9 cellular contexts compared by ENCODE assay signal in the genomic region with DNA sequence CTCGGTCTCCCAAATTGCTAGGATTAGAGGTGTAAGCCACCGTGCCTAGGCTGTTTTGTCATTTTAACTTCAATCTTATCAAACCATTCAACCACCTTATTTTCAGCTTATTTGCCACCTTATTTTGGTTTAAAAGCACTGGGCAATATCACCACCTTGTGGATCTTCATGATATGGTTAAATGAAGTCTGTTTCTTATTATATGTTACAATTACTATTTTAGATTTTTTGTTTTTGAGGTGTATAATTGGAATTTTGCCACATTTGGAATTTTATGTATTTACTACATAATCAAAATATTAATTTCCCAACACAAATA. TPM values are rescaled to one million over a fixed set of nuclear protein-coding genes. Genes with fewer than 3 reads are reported as not detected.
DNase-seq lines count a peak whose midpoint lies in the region; ATAC-seq and TF ChIP-seq lines count a peak whose summit lies in the region.
"Had no signal": no experiment of that assay in that cellular context is flagged by ENCODE, and none has a peak within 500 bp of the region (broad histone marks: within the 10 kb centered on the region; RNA-seq: fewer than 3 reads in every experiment).

No MANE protein-coding gene starts in this region.

- 60 to 65% methylated on average over 2 of the region's 2 CpGs for WGBS in body of pancreas, 2 donors

- H3K4me1 ChIP-seq in body of pancreas: no peaks in the 10 kb centered on the region
- H3K4me1 ChIP-seq in CD8-positive, alpha-beta T cell (ENCODE audit: insufficient read depth, low read length): no peaks in the 10 kb centered on the region

- H3K9me3 ChIP-seq in body of pancreas: no peaks in the 10 kb centered on the region
- no peaks in the 10 kb centered on the region for H3K9me3 ChIP-seq in CD8-positive, alpha-beta T cell (ENCODE audit: low read length)

- no peaks in the 10 kb centered on the region for H3K9me3 Mint-ChIP-seq in nephron
- H3K9me3 Mint-ChIP-seq in stimulated activated naive CD8-positive, alpha-beta T cell treated with anti-CD3 and anti-CD28 coated beads, Interleukin-15, amount 100 ng/mL, for 72 hours: no peaks in the 10 kb centered on the region
- no peaks in the 10 kb centered on the region for H3K9me3 Mint-ChIP-seq in CD8-positive, alpha-beta T cell
- H3K9me3 Mint-ChIP-seq: activated CD4-positive, alpha-beta memory T cell treated with anti-CD3 and anti-CD28 coated beads, Interleukin-2, amount 10 ng/mL, durations not matched to agents 7 days and 5 days had no signal

- CTCF ChIA-PET in CD8-positive, alpha-beta T cell (lab: Charles Lee): no interaction called here

- intact Hi-C loops in body of pancreas (cut with DNase I) (no loop called here), Right ventricle myocardium inferior (cut with DNase I) (loop anchor here (10.0 kb wide), 1 partner anchor 95 kb away; no protein-coding TSS in a partner anchor)
- intact Hi-C loops in CD8-positive, alpha-beta T cell (cut with DNase I, micrococcal nuclease): no loop called here

- no peaks in the 10 kb centered on the region for H3K36me3 Mint-ChIP-seq in nephron (ENCODE audit: low read depth)
- H3K36me3 Mint-ChIP-seq in CD8-positive, alpha-beta T cell: no peaks in the 10 kb centered on the region

- H3K27me3 ChIP-seq in body of pancreas: no peaks in the 10 kb centered on the region
- no peaks in the 10 kb centered on the region for H3K27me3 ChIP-seq in CD8-positive, alpha-beta T cell (ENCODE audit: insufficient read depth, low read length)

- no peaks in the 10 kb centered on the region for H3K27me3 Mint-ChIP-seq in nephron (ENCODE audit: low read depth)
- H3K27me3 Mint-ChIP-seq in stimulated activated naive CD8-positive, alpha-beta T cell treated with anti-CD3 and anti-CD28 coated beads, Interleukin-15, amount 100 ng/mL, for 72 hours: no peaks in the 10 kb centered on the region
- no peaks in the 10 kb centered on the region for H3K27me3 Mint-ChIP-seq in CD8-positive, alpha-beta T cell (ENCODE audit: low read depth)
- H3K27me3 Mint-ChIP-seq: activated CD4-positive, alpha-beta memory T cell treated with anti-CD3 and anti-CD28 coated beads, Interleukin-2, amount 10 ng/mL, durations not matched to agents 7 days and 5 days had no signal

- POLR2A ChIA-PET in CD8-positive, alpha-beta T cell (lab: Charles Lee): no interaction called here

- ATAC-seq in body of pancreas (no peak), Right ventricle myocardium inferior (no peak), HG02623 (IDR thresholded peaks at IDR 0.05; ENCODE audit: unreplicated experiment) (no peak)
- ATAC-seq in stimulated activated naive CD8-positive, alpha-beta T cell treated with anti-CD3 and anti-CD28 coated beads, Interleukin-15, amount 100 ng/mL, for 72 hours: no peak
- ATAC-seq in CD8-positive, alpha-beta T cell: no peak

- no peak overlapping the region for H3K4me3 Mint-ChIP-seq in nephron
- H3K4me3 Mint-ChIP-seq in stimulated activated naive CD8-positive, alpha-beta T cell treated with anti-CD3 and anti-CD28 coated beads, Interleukin-15, amount 100 ng/mL, for 72 hours: no peak overlapping the region
- H3K4me3 Mint-ChIP-seq in CD8-positive, alpha-beta T cell: no peak overlapping the region
- H3K4me3 Mint-ChIP-seq: activated CD4-positive, alpha-beta memory T cell treated with anti-CD3 and anti-CD28 coated beads, Interleukin-2, amount 10 ng/mL, durations not matched to agents 7 days and 5 days had no signal

- DNase-seq in EH (ENCODE audit: low read depth): peak; percentile 62
- DNase-seq in NCI-H1694 (lab: John Stamatoyannopoulos, UW): peak; percentile 49
- no peak for DNase-seq in body of pancreas
- DNase-seq in Right ventricle myocardium inferior (ENCODE audit: missing footprints): no peak
- no peak for DNase-seq in stimulated activated naive CD8-positive, alpha-beta T cell treated with anti-CD3 and anti-CD28 coated beads, Interleukin-15, amount 100 ng/mL, for 72 hours
- no peak for DNase-seq in CD8-positive, alpha-beta T cell
- DNase-seq: activated CD4-positive, alpha-beta memory T cell treated with anti-CD3 and anti-CD28 coated beads, Interleukin-2, amount 10 ng/mL, durations not matched to agents 7 days and 5 days had no signal

- TF ChIP-seq POLR2A in body of pancreas (IDR thresholded peaks at IDR 0.05): no peak

- no peaks in the 10 kb centered on the region for H3K36me3 ChIP-seq in body of pancreas (replicated peaks in 1 of 2; ENCODE audit: insufficient read depth in 1 of 2, low read depth in 2 of 2)
- no peaks in the 10 kb centered on the region for H3K36me3 ChIP-seq in CD8-positive, alpha-beta T cell (ENCODE audit: insufficient read depth, low read length)

- H3K27ac ChIP-seq in body of pancreas: no peak overlapping the region
- no peak overlapping the region for H3K27ac ChIP-seq in CD8-positive, alpha-beta T cell (ENCODE audit: low read depth, low read length)

- H3K4me1 Mint-ChIP-seq in nephron: no peaks in the 10 kb centered on the region
- no peaks in the 10 kb centered on the region for H3K4me1 Mint-ChIP-seq in stimulated activated naive CD8-positive, alpha-beta T cell treated with anti-CD3 and anti-CD28 coated beads, Interleukin-15, amount 100 ng/mL, for 72 hours
- no peaks in the 10 kb centered on the region for H3K4me1 Mint-ChIP-seq in CD8-positive, alpha-beta T cell (ENCODE audit: low read depth)
- H3K4me1 Mint-ChIP-seq: activated CD4-positive, alpha-beta memory T cell treated with anti-CD3 and anti-CD28 coated beads, Interleukin-2, amount 10 ng/mL, durations not matched to agents 7 days and 5 days had no signal

- H3K4me3 ChIP-seq in body of pancreas: no peak overlapping the region
- H3K4me3 ChIP-seq in CD8-positive, alpha-beta T cell (ENCODE audit: low read depth, low read length): no peak overlapping the region

- no peak overlapping the region for H3K27ac Mint-ChIP-seq in nephron
- no peak overlapping the region for H3K27ac Mint-ChIP-seq in stimulated activated naive CD8-positive, alpha-beta T cell treated with anti-CD3 and anti-CD28 coated beads, Interleukin-15, amount 100 ng/mL, for 72 hours
- H3K27ac Mint-ChIP-seq in CD8-positive, alpha-beta T cell: no peak overlapping the region
- H3K27ac Mint-ChIP-seq: activated CD4-positive, alpha-beta memory T cell treated with anti-CD3 and anti-CD28 coated beads, Interleukin-2, amount 10 ng/mL, durations not matched to agents 7 days and 5 days had no signal

- TF ChIP-seq CTCF in body of pancreas (IDR thresholded peaks at IDR 0.05) (peak in 6 of 7 experiments; percentile 10 to 53 (median 43)), nephron (IDR thresholded peaks at IDR 0.05; ENCODE audit: unreplicated experiment in 3 of 3) (peak; percentile 38 to 59 (median 54))
- no peak for TF ChIP-seq CTCF in CD8-positive, alpha-beta T cell (IDR thresholded peaks at IDR 0.05)

RNA-seq across cellular contexts. Expression of a gene that starts 43.8 kb away (rescaled TPM):
- total RNA-seq in body of pancreas (10 to 100 TPM in 1 of 2 donors, 1 to 10 TPM in 1; 9.9 to 11.9 TPM), Right ventricle myocardium inferior (1.8 TPM)
- not detected for total RNA-seq in CD8-positive, alpha-beta T cell

Comparison
In these comparisons a context has a peak if more than half of its experiments do, and no peak if none do; other contexts are left out.
1. DNase-seq: peak in EH (single experiment) and NCI-H1694 (single experiment); none in body of pancreas (0 of 4), Right ventricle myocardium inferior (single experiment), stimulated activated naive CD8-positive, alpha-beta T cell treated with anti-CD3 and anti-CD28 coated beads, Interleukin-15, amount 100 ng/mL, for 72 hours (0 of 2) and CD8-positive, alpha-beta T cell (0 of 7).